26 cellular contexts compared by ENCODE assay signal in genomic region chr2:30459140-30459539, GRCh38. TPM values are rescaled to one million over a fixed set of nuclear protein-coding genes. Genes with fewer than 3 reads are reported as not detected.
DNase-seq lines count a peak whose midpoint lies in the region; ATAC-seq and TF ChIP-seq lines count a peak whose summit lies in the region.
"Had no signal": no experiment of that assay in that cellular context is flagged by ENCODE, and none has a peak within 500 bp of the region (broad histone marks: within the 10 kb centered on the region; RNA-seq: fewer than 3 reads in every experiment).

No MANE protein-coding gene starts in this region.

- peak overlapping the region; percentile 51 for H3K27ac Mint-ChIP-seq in Caco-2 (ENCODE audit: unreplicated experiment)
- peak overlapping the region; percentile 69 for H3K27ac Mint-ChIP-seq in T-helper 17 cell
- peak overlapping the region in 6 of 9 donors; percentile 32 to 62 (median 44) for H3K27ac Mint-ChIP-seq in naive thymus-derived CD4-positive, alpha-beta T cell

- no peak overlapping the region for H3K27ac ChIP-seq in naive thymus-derived CD4-positive, alpha-beta T cell (ENCODE audit: low read depth, low read length)
- H3K27ac ChIP-seq: HL-60, Peyer's patch had no signal

- H3K9me3 Mint-ChIP-seq in Caco-2 (ENCODE audit: unreplicated experiment): no peaks in the 10 kb centered on the region
- peaks cover 0 to 4% (median 0%) of the 10 kb centered on the region in 11 donors for H3K9me3 Mint-ChIP-seq in naive thymus-derived CD4-positive, alpha-beta T cell

- POLR2A ChIA-PET in Caco-2 (lab: Charles Lee): no interaction called here
- POLR2A ChIA-PET in naive thymus-derived CD4-positive, alpha-beta T cell (lab: Charles Lee): interaction anchor here (1.0 to 1.3 kb wide), 4 partner anchors 58 to 212 kb away, joined by 3 read pairs; no protein-coding TSS in a partner anchor

- no peak for TF ChIP-seq CTCF in Caco-2 (IDR thresholded peaks at IDR 0.05; ENCODE audit: insufficient read depth in 1 of 2, low read depth in 1 of 2, low read length in 1 of 2, severe bottlenecking in 1 of 2, unreplicated experiment in 1 of 2)

- H3K4me1 ChIP-seq in Caco-2: peaks cover 36% of the 10 kb centered on the region
- peaks cover 0 to 43% of the 10 kb centered on the region in 2 donors for H3K4me1 ChIP-seq in naive thymus-derived CD4-positive, alpha-beta T cell (ENCODE audit: control insufficient read depth in 2 of 2, insufficient read depth in 2 of 2, low read length in 2 of 2)

- H3K27me3 ChIP-seq in Caco-2 (replicated peaks; ENCODE audit: control insufficient read depth, insufficient read depth, low read length): no peaks in the 10 kb centered on the region
- H3K27me3 ChIP-seq in naive thymus-derived CD4-positive, alpha-beta T cell (ENCODE audit: control insufficient read depth in 2 of 2, insufficient read depth in 2 of 2, low read length in 2 of 2): no peaks in the 10 kb centered on the region
- H3K27me3 ChIP-seq: BE2C, Peyer's patch had no signal

- DNase-seq in Right ventricle myocardium superior: no peak
- no peak for DNase-seq in cardiac septum (ENCODE audit: low spot score)
- DNase-seq in Caco-2: no peak
- DNase-seq in T-helper 17 cell: no peak
- no peak for DNase-seq in naive thymus-derived CD4-positive, alpha-beta T cell
- DNase-seq in activated CD4-positive, alpha-beta T cell treated with anti-CD3 and anti-CD28 coated beads for 4 hours: no peak
- no peak for DNase-seq in cerebellum (ENCODE audit: low spot score)
- DNase-seq: BE2C; CD4-positive, CD25-positive, alpha-beta regulatory T cell; DMS153; EL; H7; Karpas-422; MM.1S; NCI-H1105; NCI-H2081; NCI-H2171 treated with DMSO at 0.1 percent for 48 hours; NCI-H446; NCI-H526 treated with DMSO at 0.1 percent for 48 hours; Peyer's patch; SHP77; SK-N-SH had no signal

- CTCF ChIA-PET in Caco-2 (lab: Charles Lee): no interaction called here
- CTCF ChIA-PET in naive thymus-derived CD4-positive, alpha-beta T cell (lab: Charles Lee): interaction anchor here (0.5 to 1.6 kb wide), 4 partner anchors 16 to 250 kb away, joined by 3 to 5 read pairs (median 4); no protein-coding TSS in a partner anchor

- peak; percentile 59 for ATAC-seq in Right ventricle myocardium superior (ENCODE audit: poor library complexity)
- ATAC-seq in T-helper 17 cell: no peak
- ATAC-seq in naive thymus-derived CD4-positive, alpha-beta T cell: no peak
- ATAC-seq in GM18907 (IDR thresholded peaks at IDR 0.05; ENCODE audit: unreplicated experiment): no peak

- H3K4me3 Mint-ChIP-seq in Caco-2 (ENCODE audit: unreplicated experiment) (no peak overlapping the region), T-helper 17 cell (no peak overlapping the region)
- peak overlapping the region in 3 of 10 donors; percentile 14 to 25 (median 24) for H3K4me3 Mint-ChIP-seq in naive thymus-derived CD4-positive, alpha-beta T cell

- intact Hi-C loops in Right ventricle myocardium superior (cut with DNase I): loop anchor here (10.0 kb wide), 1 partner anchor 244 kb away; no protein-coding TSS in a partner anchor
- intact Hi-C loops in cardiac septum (cut with DNase I): loop anchor here (5.0 kb wide), 1 partner anchor 233 kb away; no protein-coding TSS in a partner anchor
- intact Hi-C loops in Caco-2 (cut with micrococcal nuclease; ENCODE audit: unreplicated experiment): no loop called here
- intact Hi-C loops in naive thymus-derived CD4-positive, alpha-beta T cell (cut with micrococcal nuclease): no loop called here

- H3K4me1 Mint-ChIP-seq in Caco-2 (ENCODE audit: low read depth, unreplicated experiment) (peaks cover 46% of the 10 kb centered on the region), T-helper 17 cell (peaks cover 40% of the 10 kb centered on the region)
- peaks cover 14 to 92% (median 76%) of the 10 kb centered on the region in 7 donors for H3K4me1 Mint-ChIP-seq in naive thymus-derived CD4-positive, alpha-beta T cell

- H3K9me3 ChIP-seq in Caco-2 (no peaks in the 10 kb centered on the region), T-helper 17 cell (ENCODE audit: control insufficient read depth, low read length, poor library complexity, severe bottlenecking) (no peaks in the 10 kb centered on the region)
- no peaks in the 10 kb centered on the region for H3K9me3 ChIP-seq in naive thymus-derived CD4-positive, alpha-beta T cell (ENCODE audit: control insufficient read depth in 2 of 3, low read length in 3 of 3)
- H3K9me3 ChIP-seq: Peyer's patch, SK-N-SH had no signal

- peaks cover 6% of the 10 kb centered on the region for H3K36me3 Mint-ChIP-seq in Caco-2 (ENCODE audit: insufficient read depth, unreplicated experiment)
- H3K36me3 Mint-ChIP-seq in T-helper 17 cell (ENCODE audit: low read depth): peaks cover 2% of the 10 kb centered on the region
- peaks cover 4 to 12% (median 11%) of the 10 kb centered on the region in 5 donors for H3K36me3 Mint-ChIP-seq in naive thymus-derived CD4-positive, alpha-beta T cell

- no TSS peak for BruUV-seq in Caco-2 (replicated peaks; lab: Mats Ljungman, UMichigan)

- no peak overlapping the region for H3K4me3 ChIP-seq in Caco-2 (ENCODE audit: low read depth, low read length)
- no peak overlapping the region for H3K4me3 ChIP-seq in naive thymus-derived CD4-positive, alpha-beta T cell (ENCODE audit: low read length)
- H3K4me3 ChIP-seq: GM12878, Peyer's patch had no signal

- no peaks in the 10 kb centered on the region for H3K27me3 Mint-ChIP-seq in Caco-2 (ENCODE audit: insufficient read depth, unreplicated experiment)
- H3K27me3 Mint-ChIP-seq in T-helper 17 cell: no peaks in the 10 kb centered on the region
- no peaks in the 10 kb centered on the region for H3K27me3 Mint-ChIP-seq in naive thymus-derived CD4-positive, alpha-beta T cell
- H3K27me3 Mint-ChIP-seq: CD4-positive, CD25-positive, alpha-beta regulatory T cell; IgD-negative memory B cell had no signal

- peaks cover 2% of the 10 kb centered on the region for H3K36me3 ChIP-seq in Caco-2 (ENCODE audit: control insufficient read depth, insufficient read depth, low read length)
- no peaks in the 10 kb centered on the region for H3K36me3 ChIP-seq in naive thymus-derived CD4-positive, alpha-beta T cell (ENCODE audit: control insufficient read depth in 2 of 3, insufficient read depth in 3 of 3, low read length in 3 of 3)
- H3K36me3 ChIP-seq: BE2C, Peyer's patch had no signal

RNA-seq across cellular contexts. Expression of gene LCLAT1, which starts 12.1 kb away (rescaled TPM):
- total RNA-seq in Right ventricle myocardium superior (26.3 TPM), cardiac septum (39.9 TPM), Caco-2 (2022) (52.2 and 55.8 TPM in 2 replicates), T-helper 17 cell (10 to 100 TPM in 1 of 2 donors, 1 to 10 TPM in 1; 6.7 to 18.2 TPM), cerebellum (19.1 TPM)
- total RNA-seq in naive thymus-derived CD4-positive, alpha-beta T cell: 10 to 100 TPM; 18.2 to 25.2 (median 22.2) TPM
- 10 to 100 TPM; 16.2 to 37.6 TPM for polyA plus RNA-seq in naive thymus-derived CD4-positive, alpha-beta T cell

Comparison
In these comparisons a context has a peak if more than half of its experiments do, and no peak if none do; other contexts are left out.
1. intact Hi-C loops: an anchor here in Right ventricle myocardium superior (10.0 kb wide) and cardiac septum (5.0 kb wide); none called in Caco-2 and naive thymus-derived CD4-positive, alpha-beta T cell.